Comparison of ENCODE assay signal across 9 cellular contexts in genomic region chr6:157761331-157761921, GRCh38.
DNase-seq lines count a peak whose midpoint lies in the region; ATAC-seq and FAIRE-seq lines count a peak whose summit lies in the region.
"Had no signal": no experiment of that assay in that cellular context is flagged by ENCODE, and none has a peak within 500 bp of the region (broad histone marks: within the 10 kb centered on the region; RNA-seq: fewer than 3 reads in every experiment).

No MANE protein-coding gene starts in this region.

- peak overlapping the region; percentile 62 for H3K27ac ChIP-seq in epithelial cell of prostate
- H3K27ac ChIP-seq: C4-2B had no signal

- peaks cover 82% of the 10 kb centered on the region for H3K4me1 Mint-ChIP-seq in activated CD4-positive, alpha-beta T cell treated with anti-CD3 and anti-CD28 coated beads, Interleukin-2, amount 10 ng/mL, durations not matched to agents 24 days and 14 days

- peak; percentile 88 for DNase-seq in activated CD4-positive, alpha-beta T cell treated with anti-CD3 and anti-CD28 coated beads, Interleukin-2, amount 10 ng/mL, durations not matched to agents 24 days and 14 days
- no peak for DNase-seq in activated CD4-positive, alpha-beta T cell treated with anti-CD3 and anti-CD28 coated beads, Interleukin-2, amount 50 U/mL, for 4 hours
- peak; percentile 62 for DNase-seq in T-helper 22 cell (ENCODE audit: low read depth)
- DNase-seq in epithelial cell of prostate (ENCODE audit: low read depth, low spot score): no peak
- DNase-seq in urothelium cell line (ENCODE audit: low spot score): peak; percentile 58
- DNase-seq in islet precursor cell: no peak
- DNase-seq in ureter (ENCODE audit: low spot score): no peak

- no peaks in the 10 kb centered on the region for H3K9me3 Mint-ChIP-seq in activated CD4-positive, alpha-beta T cell treated with anti-CD3 and anti-CD28 coated beads, Interleukin-2, amount 10 ng/mL, durations not matched to agents 24 days and 14 days

- ATAC-seq in HG02973 (IDR thresholded peaks at IDR 0.05; ENCODE audit: unreplicated experiment): peak; percentile 49

- intact Hi-C loops in activated CD4-positive, alpha-beta T cell treated with anti-CD3 and anti-CD28 coated beads, Interleukin-2, amount 10 ng/mL, durations not matched to agents 24 days and 14 days (cut with micrococcal nuclease): loop anchor here (1.0 to 5.0 kb wide), 11 partner anchors 99 to 1257 kb away; partner anchors contain the start of gene SYNJ2

- H3K4me3 Mint-ChIP-seq in activated CD4-positive, alpha-beta T cell treated with anti-CD3 and anti-CD28 coated beads, Interleukin-2, amount 10 ng/mL, durations not matched to agents 24 days and 14 days: peak overlapping the region; percentile 71

- peaks cover 6% of the 10 kb centered on the region for H3K27me3 Mint-ChIP-seq in activated CD4-positive, alpha-beta T cell treated with anti-CD3 and anti-CD28 coated beads, Interleukin-2, amount 10 ng/mL, durations not matched to agents 24 days and 14 days

- H3K36me3 Mint-ChIP-seq in activated CD4-positive, alpha-beta T cell treated with anti-CD3 and anti-CD28 coated beads, Interleukin-2, amount 10 ng/mL, durations not matched to agents 24 days and 14 days (ENCODE audit: low read depth): no peaks in the 10 kb centered on the region

- no peak for FAIRE-seq in urothelium cell line (lab: Jason Lieb, UNC)

- peak overlapping the region; percentile 96 for H3K27ac Mint-ChIP-seq in activated CD4-positive, alpha-beta T cell treated with anti-CD3 and anti-CD28 coated beads, Interleukin-2, amount 10 ng/mL, durations not matched to agents 24 days and 14 days

Comparison
In these comparisons a context has a peak if more than half of its experiments do, and no peak if none do; other contexts are left out.
1. DNase-seq: peak in activated CD4-positive, alpha-beta T cell treated with anti-CD3 and anti-CD28 coated beads, Interleukin-2, amount 10 ng/mL, durations not matched to agents 24 days and 14 days (single experiment), T-helper 22 cell (single experiment) and urothelium cell line (single experiment); none in activated CD4-positive, alpha-beta T cell treated with anti-CD3 and anti-CD28 coated beads, Interleukin-2, amount 50 U/mL, for 4 hours (0 of 2), epithelial cell of prostate (single experiment), islet precursor cell (single experiment) and ureter (single experiment).